In genomic region chr11:47750725-47751124, GRCh38 we compare ENCODE assay signal across 17 cellular contexts. TPM values are rescaled to one million over a fixed set of nuclear protein-coding genes. Genes with fewer than 3 reads are reported as not detected.
"Had no signal": no experiment of that assay in that cellular context is flagged by ENCODE, and none has a peak within 500 bp of the region (broad histone marks: within the 10 kb centered on the region; RNA-seq: fewer than 3 reads in every experiment).

No MANE protein-coding gene starts in this region.

- H3K4me1 ChIP-seq: esophagus squamous epithelium, upper lobe of right lung had no signal

- H3K9me3 ChIP-seq: esophagus squamous epithelium, thoracic aorta, upper lobe of right lung had no signal

- DNase-seq: activated CD4-positive, alpha-beta memory T cell treated with anti-CD3 and anti-CD28 coated beads, Interleukin-2, amount 10 ng/mL, durations not matched to agents 7 days and 5 days; activated CD4-positive, alpha-beta T cell treated with anti-CD3 and anti-CD28 coated beads for 48 hours; activated CD8-positive, alpha-beta memory T cell treated with anti-CD3 and anti-CD28 coated beads, Interleukin-2, amount 50 U/mL, for 4 hours; activated gamma-delta T cell treated with Interleukin-2 at 50 U/mL for 16 hours; effector memory CD4-positive, alpha-beta T cell; esophagus squamous epithelium; heart right ventricle; mesendoderm; nucleus accumbens; stimulated activated CD4-positive, alpha-beta T cell treated with anti-CD3 and anti-CD28 coated beads, Interleukin-4, amount 100 ng/mL, for 1 hour; upper lobe of right lung had no signal

- H3K4me3 Mint-ChIP-seq: activated CD4-positive, alpha-beta memory T cell treated with anti-CD3 and anti-CD28 coated beads, Interleukin-2, amount 10 ng/mL, durations not matched to agents 7 days and 5 days; dendritic cell treated with granulocyte-macrophage colony-stimulating factor and Interleukin-4, amounts not matched to agents 40 ng/mL and 50 ng/mL, for 4 days; nephron; WTC11 had no signal

- H3K4me3 ChIP-seq: esophagus squamous epithelium, heart right ventricle, smooth muscle cell, thoracic aorta, upper lobe of right lung had no signal

- H3K27me3 ChIP-seq: esophagus squamous epithelium, heart right ventricle, upper lobe of right lung had no signal

- H3K4me1 Mint-ChIP-seq: nephron, WTC11 had no signal

- ATAC-seq: heart right ventricle, sciatic nerve, upper lobe of right lung, WTC11 had no signal

- H3K27ac Mint-ChIP-seq: activated CD4-positive, alpha-beta memory T cell treated with anti-CD3 and anti-CD28 coated beads, Interleukin-2, amount 10 ng/mL, durations not matched to agents 7 days and 5 days; dendritic cell treated with granulocyte-macrophage colony-stimulating factor and Interleukin-4, amounts not matched to agents 40 ng/mL and 50 ng/mL, for 4 days; WTC11 had no signal

- H3K9me3 Mint-ChIP-seq: activated CD4-positive, alpha-beta memory T cell treated with anti-CD3 and anti-CD28 coated beads, Interleukin-2, amount 10 ng/mL, durations not matched to agents 7 days and 5 days; nephron had no signal

- H3K27ac ChIP-seq: esophagus squamous epithelium, heart right ventricle, thoracic aorta, upper lobe of right lung had no signal

- H3K27me3 Mint-ChIP-seq: activated CD4-positive, alpha-beta memory T cell treated with anti-CD3 and anti-CD28 coated beads, Interleukin-2, amount 10 ng/mL, durations not matched to agents 7 days and 5 days; dendritic cell treated with granulocyte-macrophage colony-stimulating factor and Interleukin-4, amounts not matched to agents 40 ng/mL and 50 ng/mL, for 4 days had no signal

RNA-seq across cellular contexts. Expression of gene AGBL2, which starts 35.6 kb away (rescaled TPM):
- polyA plus RNA-seq: smooth muscle cell had no signal
